In the genomic region with DNA sequence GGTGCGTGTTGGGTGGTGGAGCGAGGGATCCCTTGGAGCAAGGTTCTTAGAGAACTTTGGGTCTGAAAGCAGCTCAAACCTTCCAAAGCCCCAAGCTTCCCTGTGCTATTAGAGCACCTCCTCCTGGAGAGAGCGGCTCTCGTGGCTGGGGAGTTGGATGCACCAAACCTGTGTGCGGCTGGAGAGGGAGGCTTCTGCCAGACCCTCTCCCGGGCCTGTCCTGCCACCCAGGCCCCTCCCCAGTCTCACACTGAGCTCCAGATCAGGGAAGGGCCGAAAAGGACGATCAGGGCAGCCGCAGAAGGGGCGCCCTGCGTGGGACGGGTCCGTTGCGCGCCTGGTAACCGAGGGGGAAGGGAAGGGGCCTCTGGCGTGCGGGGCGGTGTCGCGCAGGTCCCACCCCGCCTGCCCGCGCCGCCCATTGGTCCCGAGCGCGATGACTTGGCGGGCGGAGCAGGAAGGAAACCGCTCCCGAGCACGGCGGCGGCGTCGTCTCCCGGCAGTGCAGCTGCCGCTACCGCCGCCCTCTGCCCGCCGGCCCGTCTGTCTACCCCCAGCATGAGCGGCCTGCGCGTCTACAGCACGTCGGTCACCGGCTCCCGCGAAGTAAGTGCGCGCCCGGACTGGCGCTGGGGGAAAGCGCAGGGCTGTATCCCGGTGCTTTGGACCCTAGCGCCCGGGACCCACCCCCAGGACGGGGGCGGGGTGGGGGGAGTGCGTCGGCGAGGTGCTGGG, we compare ENCODE assay signal across 8 cellular contexts. TPM values are rescaled to one million over a fixed set of nuclear protein-coding genes. Genes with fewer than 3 reads are reported as not detected.
DNase-seq lines count a peak whose midpoint lies in the region; ATAC-seq and TF ChIP-seq lines count a peak whose summit lies in the region.

Gene SH3BGRL3 (plus strand): TSS at position 489 of the 735 bp plus-strand sequence. CDS start 70 bp downstream, at position 559.

- H3K9me3 Mint-ChIP-seq in CD8-positive, alpha-beta T cell: no peaks in the 10 kb centered on the region

- H3K4me3 ChIP-seq in CD8-positive, alpha-beta T cell (ENCODE audit: low read depth, low read length): peak within 1 kb of the TSS; percentile 74
- H3K4me3 ChIP-seq in epithelial cell of proximal tubule (ENCODE audit: low read depth, low read length): peak within 1 kb of the TSS; percentile 95
- peak within 1 kb of the TSS; percentile 75 to 82 for H3K4me3 ChIP-seq in mucosa of rectum (ENCODE audit: low read length in 2 of 2)

- POLR2A ChIA-PET in CD8-positive, alpha-beta T cell (lab: Charles Lee): interaction anchor here (0.8 to 21.5 kb wide), 8 partner anchors 9 to 192 kb away, joined by 3 to 666 read pairs (median 4); partner anchors contain the start of genes CD52, CEP85 and HMGN2

- TF ChIP-seq CTCF in CD8-positive, alpha-beta T cell (IDR thresholded peaks at IDR 0.05): no peak
- TF ChIP-seq CTCF in epithelial cell of proximal tubule (conservative IDR thresholded peaks at IDR 0.05; ENCODE audit: low read depth, low read length): peak; percentile 65

- CTCF ChIA-PET in CD8-positive, alpha-beta T cell (lab: Charles Lee): interaction anchor here (0.9 to 22.3 kb wide), 9 partner anchors 9 to 138 kb away, joined by 3 to 844 read pairs (median 8); partner anchors contain the start of genes CD52 and ZNF593

- no peaks in the 10 kb centered on the region for H3K27me3 Mint-ChIP-seq in CD8-positive, alpha-beta T cell (ENCODE audit: low read depth)

- peak; percentile 64 to 92 (median 84) for DNase-seq in CD8-positive, alpha-beta T cell
- DNase-seq in HT-29 (ENCODE audit: low spot score): peak; percentile 89
- peak; percentile 93 for DNase-seq in OCI-M1 (lab: John Stamatoyannopoulos, UW)
- DNase-seq in activated T-cell treated with anti-CD3 and anti-CD28 coated beads for 48 hours (ENCODE audit: low read depth): peak; percentile 86
- no peak for DNase-seq in epithelial cell of proximal tubule (ENCODE audit: low read depth)
- peak; percentile 88 for DNase-seq in stimulated activated CD8-positive, alpha-beta memory T cell treated with anti-CD3 and anti-CD28 coated beads, Interleukin-4, amount 100 ng/mL, for 48 hours

- H3K4me1 ChIP-seq in CD8-positive, alpha-beta T cell (ENCODE audit: insufficient read depth, low read length): peaks cover 87% of the 10 kb centered on the region
- peaks cover 63 to 76% of the 10 kb centered on the region in 2 donors for H3K4me1 ChIP-seq in mucosa of rectum (ENCODE audit: control insufficient read depth in 2 of 2, insufficient read depth in 2 of 2, low read length in 2 of 2)

- peak within 1 kb of the TSS; percentile 69 for H3K27ac ChIP-seq in CD8-positive, alpha-beta T cell (ENCODE audit: low read depth, low read length)
- peak within 1 kb of the TSS; percentile 94 to 98 for H3K27ac ChIP-seq in mucosa of rectum (ENCODE audit: low read depth in 2 of 2, low read length in 2 of 2)

- intact Hi-C loops in CD8-positive, alpha-beta T cell (cut with DNase I, micrococcal nuclease): loop anchor here in 1 of 2 experiments (1.0 to 5.0 kb wide), 2 partner anchors 8 to 193 kb away; partner anchors contain the start of gene HMGN2

- H3K4me1 Mint-ChIP-seq in CD8-positive, alpha-beta T cell (ENCODE audit: low read depth): peaks cover 86% of the 10 kb centered on the region

- H3K36me3 Mint-ChIP-seq in CD8-positive, alpha-beta T cell: peaks cover 54% of the 10 kb centered on the region

- peak; percentile 57 for ATAC-seq in CD8-positive, alpha-beta T cell
- ATAC-seq in GM19438 (IDR thresholded peaks at IDR 0.05; ENCODE audit: low read depth, unreplicated experiment): peak; percentile 75

- peak within 1 kb of the TSS; percentile 100 for H3K27ac Mint-ChIP-seq in CD8-positive, alpha-beta T cell

- peak within 1 kb of the TSS; percentile 89 for H3K4me3 Mint-ChIP-seq in CD8-positive, alpha-beta T cell

- no peaks in the 10 kb centered on the region for H3K9me3 ChIP-seq in CD8-positive, alpha-beta T cell (ENCODE audit: low read length)
- no peaks in the 10 kb centered on the region for H3K9me3 ChIP-seq in mucosa of rectum (ENCODE audit: control insufficient read depth in 2 of 2, low read length in 2 of 2)

- no peaks in the 10 kb centered on the region for H3K27me3 ChIP-seq in CD8-positive, alpha-beta T cell (ENCODE audit: insufficient read depth, low read length)
- H3K27me3 ChIP-seq in mucosa of rectum (ENCODE audit: control insufficient read depth in 2 of 2, insufficient read depth in 2 of 2, low read length in 2 of 2): no peaks in the 10 kb centered on the region

- H3K36me3 ChIP-seq in CD8-positive, alpha-beta T cell (ENCODE audit: insufficient read depth, low read length): peaks cover 10% of the 10 kb centered on the region
- H3K36me3 ChIP-seq in mucosa of rectum (ENCODE audit: control insufficient read depth in 2 of 2, insufficient read depth in 2 of 2, low read length in 2 of 2): peaks cover 11 to 12% of the 10 kb centered on the region in 2 donors

- peak within 1 kb of the TSS; percentile 91 to 97 for H3K9ac ChIP-seq in mucosa of rectum (ENCODE audit: low read depth in 1 of 2, low read length in 2 of 2)

RNA-seq across cellular contexts. Expression of gene SH3BGRL3, which starts in this region (rescaled TPM):
- total RNA-seq in CD8-positive, alpha-beta T cell: 100 to 1,000 TPM; 187 to 191 TPM
- 172 and 198 TPM in 2 replicates for total RNA-seq in HT-29 (2014; rRNA removed; shearing (Covaris generic))
- total RNA-seq in epithelial cell of proximal tubule: 119 and 184 TPM in 2 replicates
